30 cellular contexts compared by ENCODE assay signal in genomic region chr3:353191-353739, GRCh38.
"Had no signal": no experiment of that assay in that cellular context is flagged by ENCODE, and none has a peak within 500 bp of the region (broad histone marks: within the 10 kb centered on the region; RNA-seq: fewer than 3 reads in every experiment).

No MANE protein-coding gene starts in this region.

- H3K4me3 Mint-ChIP-seq: activated CD4-positive, alpha-beta T cell treated with anti-CD3 and anti-CD28 coated beads for 36 hours; activated naive CD4-positive, alpha-beta T cell treated with anti-CD3 and anti-CD28 coated beads, Interleukin-2, amount 10 ng/mL, durations not matched to agents 7 days and 5 days; activated naive CD8-positive, alpha-beta T cell treated with anti-CD3 and anti-CD28 coated beads, Interleukin-2, amount 10 ng/mL, durations not matched to agents 7 days and 5 days; activated T-cell treated with anti-CD3 and anti-CD28 coated beads, Interleukin-2, amount 50 U/mL, for 24 hours; effector memory CD8-positive, alpha-beta T cell; nephron; stimulated activated memory B cell treated with anti-CD40 and anti-IgM and Interleukin-4, amounts not matched to agents 10 μg/mL and 1 μg/mL and 100 μg/mL, for 72 hours had no signal

- H3K9me3 ChIP-seq: esophagus muscularis mucosa, heart right ventricle, neutrophil, sigmoid colon, stomach, thyroid gland, upper lobe of right lung had no signal

- H3K4me1 ChIP-seq: heart right ventricle, thyroid gland, upper lobe of right lung had no signal

- H3K9me3 Mint-ChIP-seq: activated naive CD4-positive, alpha-beta T cell treated with anti-CD3 and anti-CD28 coated beads, Interleukin-2, amount 10 ng/mL, durations not matched to agents 7 days and 5 days; activated naive CD8-positive, alpha-beta T cell treated with anti-CD3 and anti-CD28 coated beads, Interleukin-2, amount 10 ng/mL, durations not matched to agents 7 days and 5 days; activated T-cell treated with anti-CD3 and anti-CD28 coated beads, Interleukin-2, amount 50 U/mL, for 24 hours; nephron; stimulated activated memory B cell treated with anti-CD40 and anti-IgM and Interleukin-4, amounts not matched to agents 10 μg/mL and 1 μg/mL and 100 μg/mL, for 72 hours had no signal

- H3K36me3 Mint-ChIP-seq: activated naive CD4-positive, alpha-beta T cell treated with anti-CD3 and anti-CD28 coated beads, Interleukin-2, amount 10 ng/mL, durations not matched to agents 7 days and 5 days; activated naive CD8-positive, alpha-beta T cell treated with anti-CD3 and anti-CD28 coated beads, Interleukin-2, amount 10 ng/mL, durations not matched to agents 7 days and 5 days; stimulated activated memory B cell treated with anti-CD40 and anti-IgM and Interleukin-4, amounts not matched to agents 10 μg/mL and 1 μg/mL and 100 μg/mL, for 72 hours had no signal

- H3K4me1 Mint-ChIP-seq: activated CD4-positive, alpha-beta T cell treated with anti-CD3 and anti-CD28 coated beads for 36 hours; activated naive CD4-positive, alpha-beta T cell treated with anti-CD3 and anti-CD28 coated beads, Interleukin-2, amount 10 ng/mL, durations not matched to agents 7 days and 5 days; activated naive CD8-positive, alpha-beta T cell treated with anti-CD3 and anti-CD28 coated beads, Interleukin-2, amount 10 ng/mL, durations not matched to agents 7 days and 5 days had no signal

- H3K27me3 ChIP-seq: brain microvascular endothelial cell, esophagus muscularis mucosa, foreskin keratinocyte, neutrophil, sigmoid colon, stomach, thyroid gland, upper lobe of right lung had no signal

- H3K4me3 ChIP-seq: esophagus muscularis mucosa, heart right ventricle, sigmoid colon, smooth muscle cell, stomach, thyroid gland, upper lobe of right lung had no signal

- DNase-seq: activated CD4-positive, alpha-beta T cell treated with anti-CD3 and anti-CD28 coated beads for 36 hours; activated CD4-positive, alpha-beta T cell treated with anti-CD3 and anti-CD28 coated beads, Interleukin-2, amount 50 U/mL, for 48 hours; activated CD4-positive, CD25-positive, alpha-beta regulatory T cell; activated CD8-positive, alpha-beta memory T cell treated with anti-CD3 and anti-CD28 coated beads, Interleukin-2, amount 50 U/mL, for 4 hours; activated gamma-delta T cell; activated naive CD4-positive, alpha-beta T cell treated with anti-CD3 and anti-CD28 coated beads, Interleukin-2, amount 10 ng/mL, durations not matched to agents 7 days and 5 days; activated naive CD8-positive, alpha-beta T cell treated with anti-CD3 and anti-CD28 coated beads, Interleukin-2, amount 10 ng/mL, durations not matched to agents 7 days and 5 days; activated T-cell treated with anti-CD3 and anti-CD28 coated beads, Interleukin-2, amount 50 U/mL, for 24 hours; brain microvascular endothelial cell; caudate nucleus; cortex of kidney; effector memory CD8-positive, alpha-beta T cell; foreskin keratinocyte; heart right ventricle; mammary epithelial cell; retina; sigmoid colon; stimulated activated CD4-positive, alpha-beta T cell treated with anti-CD3 and anti-CD28 coated beads, Interleukin-1b, Interleukin-23, amount 100 ng/mL, for 48 hours; stimulated activated CD4-positive, alpha-beta T cell treated with anti-CD3 and anti-CD28 coated beads, Interleukin-4, amount 100 ng/mL, for 4 hours; stimulated activated CD8-positive, alpha-beta memory T cell treated with anti-CD3 and anti-CD28 coated beads, Interleukin-4, amount 100 ng/mL, for 48 hours; stomach; thyroid gland; upper lobe of right lung had no signal

- H3K27me3 Mint-ChIP-seq: activated naive CD4-positive, alpha-beta T cell treated with anti-CD3 and anti-CD28 coated beads, Interleukin-2, amount 10 ng/mL, durations not matched to agents 7 days and 5 days; activated naive CD8-positive, alpha-beta T cell treated with anti-CD3 and anti-CD28 coated beads, Interleukin-2, amount 10 ng/mL, durations not matched to agents 7 days and 5 days; activated T-cell treated with anti-CD3 and anti-CD28 coated beads, Interleukin-2, amount 50 U/mL, for 24 hours; effector memory CD8-positive, alpha-beta T cell; stimulated activated memory B cell treated with anti-CD40 and anti-IgM and Interleukin-4, amounts not matched to agents 10 μg/mL and 1 μg/mL and 100 μg/mL, for 72 hours had no signal

- H3K4me2 ChIP-seq: smooth muscle cell had no signal

- FAIRE-seq: astrocyte had no signal

- H3K36me3 ChIP-seq: brain microvascular endothelial cell, esophagus muscularis mucosa, heart right ventricle, neutrophil, sigmoid colon, stomach, thyroid gland, upper lobe of right lung had no signal

- H3K27ac Mint-ChIP-seq: activated CD4-positive, alpha-beta T cell treated with anti-CD3 and anti-CD28 coated beads for 36 hours; activated naive CD4-positive, alpha-beta T cell treated with anti-CD3 and anti-CD28 coated beads, Interleukin-2, amount 10 ng/mL, durations not matched to agents 7 days and 5 days; activated naive CD8-positive, alpha-beta T cell treated with anti-CD3 and anti-CD28 coated beads, Interleukin-2, amount 10 ng/mL, durations not matched to agents 7 days and 5 days; activated T-cell treated with anti-CD3 and anti-CD28 coated beads, Interleukin-2, amount 50 U/mL, for 24 hours; effector memory CD8-positive, alpha-beta T cell; progenitor cell of endocrine pancreas; stimulated activated memory B cell treated with anti-CD40 and anti-IgM and Interleukin-4, amounts not matched to agents 10 μg/mL and 1 μg/mL and 100 μg/mL, for 72 hours had no signal

- H3K27ac ChIP-seq: brain microvascular endothelial cell, esophagus muscularis mucosa, foreskin keratinocyte, heart right ventricle, neutrophil, sigmoid colon, stomach, thyroid gland, upper lobe of right lung had no signal

- ATAC-seq: activated CD4-positive, alpha-beta T cell treated with anti-CD3 and anti-CD28 coated beads for 36 hours; effector memory CD8-positive, alpha-beta T cell; heart right ventricle; stimulated activated memory B cell treated with anti-CD40 and anti-IgM and Interleukin-4, amounts not matched to agents 10 μg/mL and 1 μg/mL and 100 μg/mL, for 72 hours; upper lobe of right lung had no signal
